ENCODE assay signal across 1 cellular context in genomic region chr1:221725683-221726330, GRCh38.
TF ChIP-seq lines count a peak whose summit lies in the region.

No MANE protein-coding gene starts in this region.

TF ChIP-seq in GM23338, 12 proteins besides CTCF, POLR2A, EP300 and RAD21 (continued from another document):
- no peak for TF ChIP-seq NANOG (IDR thresholded peaks at IDR 0.05; ENCODE audit: borderline replicate concordance)
- TF ChIP-seq ETS1 (IDR thresholded peaks at IDR 0.05), result no peak
- no peak for TF ChIP-seq CREB1 (CRISPR knock-in tag; IDR thresholded peaks at IDR 0.05; ENCODE audit: low read depth)
- TF ChIP-seq STAT1 (IDR thresholded peaks at IDR 0.05; ENCODE audit: unreplicated experiment), result no peak
- no peak for TF ChIP-seq EZH2 (IDR thresholded peaks at IDR 0.05; ENCODE audit: low read depth, unreplicated experiment)
